Comparison of ENCODE assay signal across 10 cellular contexts in genomic region chr3:127457094-127457475, GRCh38.
DNase-seq lines count a peak whose midpoint lies in the region; ATAC-seq and TF ChIP-seq lines count a peak whose summit lies in the region.
"Had no signal": no experiment of that assay in that cellular context is flagged by ENCODE, and none has a peak within 500 bp of the region (broad histone marks: within the 10 kb centered on the region; RNA-seq: fewer than 3 reads in every experiment).

No MANE protein-coding gene starts in this region.

- H3K9me3 Mint-ChIP-seq in endothelial cell (ENCODE audit: unreplicated experiment): no peaks in the 10 kb centered on the region

- H3K27me3 ChIP-seq in neural cell (ENCODE audit: insufficient read depth, low read depth, low read length): peaks cover 3% of the 10 kb centered on the region
- H3K27me3 ChIP-seq: ascending aorta had no signal

- no peak overlapping the region for H3K4me3 Mint-ChIP-seq in endothelial cell (ENCODE audit: unreplicated experiment)

- no peaks in the 10 kb centered on the region for H3K79me2 ChIP-seq in neural cell (replicated peaks; ENCODE audit: insufficient read depth, low read length)

- no peak for TF ChIP-seq CTCF in endothelial cell (IDR thresholded peaks at IDR 0.05; ENCODE audit: unreplicated experiment)
- TF ChIP-seq CTCF in neural cell (IDR thresholded peaks at IDR 0.05; ENCODE audit: poor library complexity, severe bottlenecking): no peak

- H4K20me1 ChIP-seq in neural cell (ENCODE audit: insufficient read depth): no peaks in the 10 kb centered on the region

- H3K27ac ChIP-seq in neural cell (ENCODE audit: low read length): peak overlapping the region; percentile 6
- H3K27ac ChIP-seq: ascending aorta had no signal

- TF ChIP-seq EP300 in neural cell (conservative IDR thresholded peaks at IDR 0.05; ENCODE audit: poor library complexity, severe bottlenecking): no peak

- no peak for TF ChIP-seq RAD21 in neural cell (conservative IDR thresholded peaks at IDR 0.05)

- H3K4me3 ChIP-seq in neural cell (ENCODE audit: low read length): no peak overlapping the region

- H3K27me3 Mint-ChIP-seq in endothelial cell (ENCODE audit: unreplicated experiment): peaks cover 3% of the 10 kb centered on the region

- H3K36me3 ChIP-seq in neural cell (ENCODE audit: insufficient read depth, low read length): no peaks in the 10 kb centered on the region
- H3K36me3 ChIP-seq: ascending aorta had no signal

- H3F3A ChIP-seq in neural cell (ENCODE audit: insufficient read depth, low read length, poor library complexity, severe bottlenecking): peaks cover 3% of the 10 kb centered on the region

- no peak overlapping the region for H2AFZ ChIP-seq in neural cell (ENCODE audit: low read depth, low read length)

- peaks cover 7% of the 10 kb centered on the region for H3K4me1 Mint-ChIP-seq in endothelial cell (ENCODE audit: unreplicated experiment)

- H3K36me3 Mint-ChIP-seq in endothelial cell (ENCODE audit: low read depth, unreplicated experiment): no peaks in the 10 kb centered on the region

- H3K27ac Mint-ChIP-seq in endothelial cell (ENCODE audit: unreplicated experiment): no peak overlapping the region

- no peak overlapping the region for H3K4me2 ChIP-seq in neural cell (ENCODE audit: low read length)

- H3K9me2 ChIP-seq in neural cell (ENCODE audit: insufficient read depth, low read length): no peaks in the 10 kb centered on the region

- H3K9me3 ChIP-seq in neural cell (ENCODE audit: low read length): no peaks in the 10 kb centered on the region
- H3K9me3 ChIP-seq: ascending aorta had no signal

- H3K9ac ChIP-seq in neural cell (ENCODE audit: low read length): peak overlapping the region; percentile 65

- ATAC-seq in HG02938 (IDR thresholded peaks at IDR 0.05; ENCODE audit: unreplicated experiment) (no peak), GM18873 (IDR thresholded peaks at IDR 0.05; ENCODE audit: low FRiP score, unreplicated experiment) (no peak)

- DNase-seq in AG08396 (ENCODE audit: low spot score) (peak; percentile 73), LHCN-M2 (ENCODE audit: low read depth) (peak; percentile 11), endothelial cell (ENCODE audit: low spot score) (peak; percentile 51), C1 segment of cervical spinal cord (lab: John Stamatoyannopoulos, UW) (no peak), T-helper 1 cell (no peak)
- DNase-seq: NCI-H446 had no signal

TF ChIP-seq in neural cell, 6 proteins besides CTCF, POLR2A, EP300 and RAD21:
- no peak for TF ChIP-seq EZH2 (IDR thresholded peaks at IDR 0.05; ENCODE audit: borderline replicate concordance, insufficient read depth, low read length, poor library complexity, severe bottlenecking)
- no peak for TF ChIP-seq SMC3 (conservative IDR thresholded peaks at IDR 0.05; ENCODE audit: poor library complexity)

Comparison
In these comparisons a context has a peak if more than half of its experiments do, and no peak if none do; other contexts are left out.
1. DNase-seq: peak in AG08396 (single experiment), LHCN-M2 (single experiment) and endothelial cell (single experiment); none in C1 segment of cervical spinal cord (0 of 14) and T-helper 1 cell (0 of 5).